ENCODE assay signal across 20 cellular contexts in the genomic region with DNA sequence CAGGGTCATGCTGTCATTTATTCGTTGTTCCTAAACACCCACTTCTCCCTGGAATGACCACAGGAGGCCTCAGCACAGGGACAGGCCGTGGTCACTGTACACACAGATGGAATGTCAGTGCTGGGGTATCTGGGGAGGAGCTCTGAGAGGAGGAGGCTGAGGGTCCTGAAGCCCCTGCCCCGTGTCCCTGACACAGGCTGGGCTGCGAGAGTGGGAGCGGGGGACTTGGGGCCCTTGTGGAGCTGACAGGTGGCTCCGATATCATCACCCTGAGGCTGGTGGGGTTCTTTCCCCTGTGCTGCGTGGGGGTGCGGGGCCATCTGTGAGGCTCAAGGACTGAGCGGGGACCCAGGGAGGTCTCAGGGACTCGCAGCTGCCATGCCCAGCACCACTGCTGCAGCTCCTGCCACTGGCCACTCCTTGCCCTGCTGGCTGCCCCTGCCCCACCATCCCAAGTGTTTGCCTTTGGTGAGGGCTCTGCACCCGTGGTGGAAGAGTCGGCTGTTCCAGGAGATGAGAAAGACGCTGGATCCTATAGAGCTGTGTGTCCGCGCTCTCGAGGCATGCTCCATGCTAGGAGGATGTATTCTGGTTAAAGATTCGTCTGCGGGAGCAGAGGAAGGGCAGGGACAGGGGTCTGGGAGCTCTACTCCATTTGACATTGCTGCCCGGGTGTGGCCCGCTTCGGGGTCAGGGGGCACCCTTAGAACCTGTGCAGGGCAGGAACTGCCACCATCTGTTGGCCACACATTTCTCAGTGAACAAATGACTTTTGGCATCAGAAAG. TPM values are rescaled to one million over a fixed set of nuclear protein-coding genes. Genes with fewer than 3 reads are reported as not detected.
DNase-seq lines count a peak whose midpoint lies in the region; ATAC-seq, FAIRE-seq and TF ChIP-seq lines count a peak whose summit lies in the region.
"Had no signal": no experiment of that assay in that cellular context is flagged by ENCODE, and none has a peak within 500 bp of the region (broad histone marks: within the 10 kb centered on the region; RNA-seq: fewer than 3 reads in every experiment).

No MANE protein-coding gene starts in this region.

- no peaks in the 10 kb centered on the region for H3K9me3 ChIP-seq in heart left ventricle
- H3K9me3 ChIP-seq: A549, breast epithelium had no signal

- no peak overlapping the region for H3K27ac ChIP-seq in heart left ventricle
- H3K27ac ChIP-seq: A549, breast epithelium had no signal

- TF ChIP-seq CTCF in GM10266 (IDR thresholded peaks at IDR 0.05; ENCODE audit: control insufficient read depth, insufficient read depth, low read depth, missing control alignments) = no peak
- no peak for TF ChIP-seq CTCF in heart left ventricle (IDR thresholded peaks at IDR 0.05)

- no peak overlapping the region for H3K27ac Mint-ChIP-seq in activated CD4-positive, alpha-beta T cell treated with anti-CD3 and anti-CD28 coated beads, Interleukin-2, amount 10 ng/mL, durations not matched to agents 24 days and 14 days
- H3K27ac Mint-ChIP-seq: activated CD4-positive, alpha-beta T cell treated with anti-CD3 and anti-CD28 coated beads for 36 hours; activated naive CD4-positive, alpha-beta T cell treated with anti-CD3 and anti-CD28 coated beads, Interleukin-2, amount 50 U/mL, for 24 hours; T-cell had no signal

- no peaks in the 10 kb centered on the region for H3K36me3 Mint-ChIP-seq in activated CD4-positive, alpha-beta T cell treated with anti-CD3 and anti-CD28 coated beads, Interleukin-2, amount 10 ng/mL, durations not matched to agents 24 days and 14 days (ENCODE audit: low read depth)

- H3K4me3 Mint-ChIP-seq in activated CD4-positive, alpha-beta T cell treated with anti-CD3 and anti-CD28 coated beads, Interleukin-2, amount 10 ng/mL, durations not matched to agents 24 days and 14 days = no peak overlapping the region
- H3K4me3 Mint-ChIP-seq: activated CD4-positive, alpha-beta T cell treated with anti-CD3 and anti-CD28 coated beads for 36 hours; activated naive CD4-positive, alpha-beta T cell treated with anti-CD3 and anti-CD28 coated beads, Interleukin-2, amount 50 U/mL, for 24 hours; T-cell had no signal

- H3K4me1 Mint-ChIP-seq in activated CD4-positive, alpha-beta T cell treated with anti-CD3 and anti-CD28 coated beads, Interleukin-2, amount 10 ng/mL, durations not matched to agents 24 days and 14 days = no peaks in the 10 kb centered on the region
- H3K4me1 Mint-ChIP-seq: activated CD4-positive, alpha-beta T cell treated with anti-CD3 and anti-CD28 coated beads for 36 hours; activated naive CD4-positive, alpha-beta T cell treated with anti-CD3 and anti-CD28 coated beads, Interleukin-2, amount 50 U/mL, for 24 hours; T-cell had no signal

- no peaks in the 10 kb centered on the region for H3K4me1 ChIP-seq in heart left ventricle
- H3K4me1 ChIP-seq: A549, breast epithelium had no signal

- 90 to 98% (median 93%) methylated on average over 14 to 21 of the region's 21 CpGs for whole genome bisulfite sequencing in heart left ventricle, 4 donors

- H3K4me3 ChIP-seq in heart left ventricle = no peak overlapping the region
- H3K4me3 ChIP-seq: A549, breast epithelium had no signal

- no peaks in the 10 kb centered on the region for H3K27me3 ChIP-seq in heart left ventricle
- H3K27me3 ChIP-seq: breast epithelium had no signal

- DNase-seq in activated CD4-positive, alpha-beta T cell treated with anti-CD3 and anti-CD28 coated beads, Interleukin-2, amount 10 ng/mL, durations not matched to agents 24 days and 14 days = peak; percentile 48
- no peak for DNase-seq in activated CD4-positive, alpha-beta T cell treated with anti-CD3 and anti-CD28 coated beads for 4 hours
- peak; percentile 9 for DNase-seq in GM10266 (ENCODE audit: extremely low spot score)
- peak in 3 of 5 donors; percentile 15 to 48 (median 16) for DNase-seq in heart left ventricle
- DNase-seq in posterior vena cava (ENCODE audit: low spot score) = peak; percentile 45
- DNase-seq in H54 (ENCODE audit: insufficient read length, low spot score) = no peak
- DNase-seq: activated CD4-positive, alpha-beta T cell treated with anti-CD3 and anti-CD28 coated beads for 36 hours; GDM1; NCI-H2081; NCI-H748 treated with DMSO at 0.1 percent for 48 hours; stimulated activated CD4-positive, alpha-beta T cell treated with anti-CD3 and anti-CD28 coated beads, Interleukin-2, amount 100 ng/mL, for 24 hours; trophoblast cell had no signal

- FAIRE-seq in H54 (lab: Jason Lieb, UNC) = no peak
- FAIRE-seq: A549, endometrium had no signal

- H3K36me3 ChIP-seq in heart left ventricle = peaks cover 0 to 32% (median 5%) of the 10 kb centered on the region in 9 donors
- H3K36me3 ChIP-seq: breast epithelium had no signal

- ATAC-seq in heart left ventricle = no peak
- no peak for ATAC-seq in GM19395 (IDR thresholded peaks at IDR 0.05; ENCODE audit: unreplicated experiment)
- no peak for ATAC-seq in GM21381 (IDR thresholded peaks at IDR 0.05; ENCODE audit: unreplicated experiment)
- ATAC-seq: A549; activated CD4-positive, alpha-beta T cell treated with anti-CD3 and anti-CD28 coated beads for 36 hours; Panc1; T-cell had no signal

- intact Hi-C loops in activated CD4-positive, alpha-beta T cell treated with anti-CD3 and anti-CD28 coated beads, Interleukin-2, amount 10 ng/mL, durations not matched to agents 24 days and 14 days (cut with micrococcal nuclease) = no loop called here
- intact Hi-C loops in heart left ventricle (cut with DNase I) (loop anchor here in 1 of 10 donors (5.0 kb wide), 1 partner anchor 46 kb away; no protein-coding TSS in a partner anchor), posterior vena cava (cut with DNase I) (no loop called here)

- no peak for TF ChIP-seq POLR2A in heart left ventricle (IDR thresholded peaks at IDR 0.05)
- no peak for TF ChIP-seq POLR2A in H54 (IDR thresholded peaks at IDR 0.05; ENCODE audit: low read depth, low read length)

- no peaks in the 10 kb centered on the region for H3K9me3 Mint-ChIP-seq in activated CD4-positive, alpha-beta T cell treated with anti-CD3 and anti-CD28 coated beads, Interleukin-2, amount 10 ng/mL, durations not matched to agents 24 days and 14 days
- H3K9me3 Mint-ChIP-seq: activated naive CD4-positive, alpha-beta T cell treated with anti-CD3 and anti-CD28 coated beads, Interleukin-2, amount 50 U/mL, for 24 hours; T-cell had no signal

- H3K27me3 Mint-ChIP-seq in activated CD4-positive, alpha-beta T cell treated with anti-CD3 and anti-CD28 coated beads, Interleukin-2, amount 10 ng/mL, durations not matched to agents 24 days and 14 days = no peaks in the 10 kb centered on the region
- H3K27me3 Mint-ChIP-seq: activated CD4-positive, alpha-beta T cell treated with anti-CD3 and anti-CD28 coated beads for 36 hours; activated naive CD4-positive, alpha-beta T cell treated with anti-CD3 and anti-CD28 coated beads, Interleukin-2, amount 50 U/mL, for 24 hours; T-cell had no signal

RNA-seq across cellular contexts. Expression of a gene that starts 18.9 kb away (rescaled TPM):
- total RNA-seq in activated CD4-positive, alpha-beta T cell treated with anti-CD3 and anti-CD28 coated beads, Interleukin-2, amount 10 ng/mL, durations not matched to agents 24 days and 14 days = 22.3 and 23.1 TPM in 2 replicates
- total RNA-seq in heart left ventricle (10 to 100 TPM; 18.5 to 33.4 (median 30.1) TPM), posterior vena cava (10 to 100 TPM; 28.5 to 31.4 TPM)
- 10 to 100 TPM; 18.1 to 32.5 TPM for polyA plus RNA-seq in heart left ventricle

Comparison
In these comparisons a context has a peak if more than half of its experiments do, and no peak if none do; other contexts are left out.
1. DNase-seq: peak in activated CD4-positive, alpha-beta T cell treated with anti-CD3 and anti-CD28 coated beads, Interleukin-2, amount 10 ng/mL, durations not matched to agents 24 days and 14 days (single experiment), GM10266 (single experiment), heart left ventricle (3 of 5) and posterior vena cava (single experiment); none in activated CD4-positive, alpha-beta T cell treated with anti-CD3 and anti-CD28 coated beads for 4 hours (0 of 2) and H54 (single experiment).